26 cellular contexts compared by ENCODE assay signal in the genomic region with DNA sequence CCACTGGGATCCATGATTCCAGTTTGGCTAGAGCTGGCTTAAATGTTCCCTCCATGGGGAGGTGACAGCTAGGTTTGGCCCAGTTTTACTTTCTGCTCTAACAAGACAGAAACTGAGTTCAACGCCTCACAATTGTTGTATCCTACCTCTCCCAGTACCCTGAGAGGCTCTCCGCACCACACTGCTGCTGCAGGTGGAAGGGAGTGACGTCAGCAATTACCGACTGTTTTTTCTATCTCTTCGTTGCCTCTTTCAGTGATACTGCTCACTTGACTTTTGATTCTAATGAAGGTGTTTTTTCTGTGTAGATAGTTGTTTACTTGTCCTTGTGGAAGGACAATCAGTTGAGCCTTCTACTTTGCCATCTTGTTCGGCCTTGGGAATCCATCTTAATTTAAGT.
"Had no signal": no experiment of that assay in that cellular context is flagged by ENCODE, and none has a peak within 500 bp of the region (broad histone marks: within the 10 kb centered on the region; RNA-seq: fewer than 3 reads in every experiment).

No MANE protein-coding gene starts in this region.

- H3K4me3 ChIP-seq: hepatocyte, left ventricle myocardium inferior, lung, mucosa of descending colon, ovary, prostate gland, sigmoid colon, suprapubic skin, thoracic aorta, tibial artery, uterus had no signal

- H3K4me3 Mint-ChIP-seq: memory B cell; naive thymus-derived CD4-positive, alpha-beta T cell; natural killer cell treated with Interleukin-12 subunit alpha and Interleukin-12 subunit beta and Interleukin-15 and Interleukin-18, amount 100 ng/mL, for 72 hours; stimulated activated naive CD8-positive, alpha-beta T cell treated with anti-CD3 and anti-CD28 coated beads, Interleukin-15, Interleukin-2, amounts not matched to agents 100 ng/mL and 50 ng/mL, for 24 hours; type B pancreatic cell had no signal

- H3K4me1 Mint-ChIP-seq: memory B cell; naive thymus-derived CD4-positive, alpha-beta T cell had no signal

- H3K9me3 ChIP-seq: ovary, prostate gland, suprapubic skin, thoracic aorta, uterus had no signal

- H3K4me1 ChIP-seq: left ventricle myocardium inferior, prostate gland, sigmoid colon, suprapubic skin, tibial artery, uterus had no signal

- H2AFZ ChIP-seq: hepatocyte had no signal

- ATAC-seq: mucosa of descending colon; naive thymus-derived CD4-positive, alpha-beta T cell; natural killer cell treated with Interleukin-12 subunit alpha and Interleukin-12 subunit beta and Interleukin-15 and Interleukin-18, amount 100 ng/mL, for 72 hours; right cardiac atrium had no signal

- H3K4me2 ChIP-seq: hepatocyte had no signal

- H3K27ac Mint-ChIP-seq: memory B cell; naive thymus-derived CD4-positive, alpha-beta T cell; natural killer cell treated with Interleukin-12 subunit alpha and Interleukin-12 subunit beta and Interleukin-15 and Interleukin-18, amount 100 ng/mL, for 72 hours; stimulated activated naive CD8-positive, alpha-beta T cell treated with anti-CD3 and anti-CD28 coated beads, Interleukin-15, Interleukin-2, amounts not matched to agents 100 ng/mL and 50 ng/mL, for 24 hours; type B pancreatic cell had no signal

- H3K36me3 ChIP-seq: left ventricle myocardium inferior, ovary, prostate gland, sigmoid colon, suprapubic skin, thoracic aorta, tibial artery, uterus had no signal

- H3K27ac ChIP-seq: hepatocyte, left ventricle myocardium inferior, ovary, prostate gland, sigmoid colon, suprapubic skin, thoracic aorta, tibial artery, uterus had no signal

- DNase-seq: islet precursor cell; left ventricle myocardium inferior; midbrain; mucosa of descending colon; naive thymus-derived CD4-positive, alpha-beta T cell; ovary; retina; right cardiac atrium; sigmoid colon; small intestine; stimulated activated CD4-positive, alpha-beta T cell treated with anti-CD3 and anti-CD28 coated beads, Interleukin-12 subunit alpha, Interleukin-12 subunit beta, amount 100 ng/mL, for 4 hours; stimulated activated CD4-positive, alpha-beta T cell treated with anti-CD3 and anti-CD28 coated beads, Interleukin-15, amount 100 ng/mL, for 24 hours; stimulated activated CD4-positive, alpha-beta T cell treated with anti-CD3 and anti-CD28 coated beads, Interleukin-2, amount 100 ng/mL, for 24 hours; stimulated activated CD4-positive, alpha-beta T cell treated with anti-CD3 and anti-CD28 coated beads, Interleukin-4, amount 100 ng/mL, for 1 hour; stimulated activated naive CD4-positive, alpha-beta T cell; tibial artery; uterus had no signal

- H3K27me3 ChIP-seq: hepatocyte, ovary, sigmoid colon, suprapubic skin, tibial artery, uterus had no signal

- H3K27me3 Mint-ChIP-seq: memory B cell; stimulated activated naive CD8-positive, alpha-beta T cell treated with anti-CD3 and anti-CD28 coated beads, Interleukin-15, Interleukin-2, amounts not matched to agents 100 ng/mL and 50 ng/mL, for 24 hours; type B pancreatic cell had no signal

- H3K79me2 ChIP-seq: hepatocyte had no signal
